In the genomic region with DNA sequence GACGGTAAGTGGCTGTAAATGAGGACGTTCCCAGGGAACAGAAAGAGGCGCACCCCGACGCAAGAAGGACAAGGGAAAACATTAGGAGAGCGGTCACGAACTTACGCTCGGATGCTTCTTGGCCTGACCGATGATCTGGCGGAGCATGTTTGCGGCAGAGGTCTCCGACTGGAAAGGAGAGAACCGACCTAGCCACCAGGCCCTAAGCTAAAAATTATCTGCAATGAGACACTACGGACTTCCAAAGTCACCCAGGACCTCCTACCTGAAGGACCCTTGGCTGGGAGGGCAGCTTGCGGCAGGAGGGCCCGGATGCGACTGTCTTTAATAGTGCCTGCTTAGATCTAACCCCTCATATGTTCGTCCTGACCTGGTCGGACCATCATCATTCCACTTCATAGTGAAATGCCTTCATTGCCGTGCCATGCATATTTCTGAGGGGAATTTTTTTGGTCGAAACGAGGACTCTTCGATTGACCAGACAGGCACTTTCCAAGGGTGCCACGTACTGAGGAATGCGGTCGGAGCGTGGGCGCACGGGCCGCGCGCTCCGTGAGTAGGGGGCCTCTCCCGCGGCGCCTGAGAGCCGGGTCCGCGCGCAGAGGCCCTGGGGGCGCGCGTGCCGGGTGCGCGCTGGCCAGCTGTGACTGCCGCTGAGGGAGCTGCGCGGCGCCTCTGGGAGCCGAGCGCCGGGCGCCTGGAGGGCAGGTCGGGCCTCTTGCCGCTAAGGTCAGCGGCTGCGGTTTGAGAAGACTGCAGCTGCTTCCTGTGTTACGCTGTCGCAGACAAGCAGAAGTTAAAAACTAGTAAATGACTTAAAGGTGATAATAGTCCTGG, we compare ENCODE assay signal across 8 cellular contexts. TPM values are rescaled to one million over a fixed set of nuclear protein-coding genes. Genes with fewer than 3 reads are reported as not detected.
A peak's percentile ranks its signal among the peaks of the same experiment; 100 is the strongest.
DNase-seq lines count a peak whose midpoint lies in the region; ATAC-seq, FAIRE-seq and TF ChIP-seq lines count a peak whose summit lies in the region.

No MANE protein-coding gene starts in this region.

- H3K36me3 ChIP-seq in neural cell (ENCODE audit: insufficient read depth, low read length) = peaks cover 8% of the 10 kb centered on the region

- peak overlapping the region; percentile 52 for H3K4me2 ChIP-seq in neural cell (ENCODE audit: low read length)

- DNase-seq in ELR (ENCODE audit: low read depth) (peak; percentile 95), H54 (ENCODE audit: insufficient read length, low spot score) (peak; percentile 98), LoVo (ENCODE audit: low spot score) (peak; percentile 97), RPMI8226 (peak; percentile 98), fibroblast of villous mesenchyme (ENCODE audit: low read depth) (peak; percentile 96)
- DNase-seq in activated T-helper 9 cell treated with anti-CD3 and anti-CD28 coated beads, Interleukin-2, amount 50 U/mL, for 16 hours (ENCODE audit: low read depth) = peak; percentile 82
- DNase-seq in stimulated activated naive CD8-positive, alpha-beta T cell treated with anti-CD3 and anti-CD28 coated beads, Interleukin-15, amount 100 ng/mL, for 72 hours = peak; percentile 90 to 92

- FAIRE-seq in H54 (lab: Jason Lieb, UNC) = peak; percentile 71

- H2AFZ ChIP-seq in neural cell (ENCODE audit: low read depth, low read length) = peak overlapping the region; percentile 87

- peak overlapping the region; percentile 81 for H3K4me3 ChIP-seq in fibroblast of villous mesenchyme (ENCODE audit: low read depth, low read length)
- peak overlapping the region; percentile 78 for H3K4me3 ChIP-seq in neural cell (ENCODE audit: low read length)

- peaks cover 24% of the 10 kb centered on the region for H3K79me2 ChIP-seq in neural cell (replicated peaks; ENCODE audit: insufficient read depth, low read length)

- no peaks in the 10 kb centered on the region for H3K27me3 ChIP-seq in neural cell (ENCODE audit: insufficient read depth, low read depth, low read length)

- no peak overlapping the region for H3K4me3 Mint-ChIP-seq in stimulated activated naive CD8-positive, alpha-beta T cell treated with anti-CD3 and anti-CD28 coated beads, Interleukin-15, amount 100 ng/mL, for 72 hours

- H4K20me1 ChIP-seq in neural cell (ENCODE audit: insufficient read depth) = no peaks in the 10 kb centered on the region

- peak; percentile 96 for ATAC-seq in stimulated activated naive CD8-positive, alpha-beta T cell treated with anti-CD3 and anti-CD28 coated beads, Interleukin-15, amount 100 ng/mL, for 72 hours

- H3K27me3 Mint-ChIP-seq in stimulated activated naive CD8-positive, alpha-beta T cell treated with anti-CD3 and anti-CD28 coated beads, Interleukin-15, amount 100 ng/mL, for 72 hours = no peaks in the 10 kb centered on the region

- no peaks in the 10 kb centered on the region for H3K9me2 ChIP-seq in neural cell (ENCODE audit: insufficient read depth, low read length)

- peak overlapping the region; percentile 86 for H3K9ac ChIP-seq in neural cell (ENCODE audit: low read length)

- no peaks in the 10 kb centered on the region for H3K9me3 Mint-ChIP-seq in stimulated activated naive CD8-positive, alpha-beta T cell treated with anti-CD3 and anti-CD28 coated beads, Interleukin-15, amount 100 ng/mL, for 72 hours

- peak; percentile 76 for TF ChIP-seq EP300 in neural cell (conservative IDR thresholded peaks at IDR 0.05; ENCODE audit: poor library complexity, severe bottlenecking)

- H3K4me1 Mint-ChIP-seq in stimulated activated naive CD8-positive, alpha-beta T cell treated with anti-CD3 and anti-CD28 coated beads, Interleukin-15, amount 100 ng/mL, for 72 hours = peaks cover 30% of the 10 kb centered on the region

- no peak overlapping the region for H3K27ac Mint-ChIP-seq in stimulated activated naive CD8-positive, alpha-beta T cell treated with anti-CD3 and anti-CD28 coated beads, Interleukin-15, amount 100 ng/mL, for 72 hours

- H3F3A ChIP-seq in neural cell (ENCODE audit: insufficient read depth, low read length, poor library complexity, severe bottlenecking) = no peaks in the 10 kb centered on the region

- peak; percentile 38 for TF ChIP-seq RAD21 in neural cell (conservative IDR thresholded peaks at IDR 0.05)

- TF ChIP-seq POLR2A in H54 (IDR thresholded peaks at IDR 0.05; ENCODE audit: low read depth, low read length) = peak; percentile 95

- peak overlapping the region; percentile 95 for H3K27ac ChIP-seq in neural cell (ENCODE audit: low read length)

- no peaks in the 10 kb centered on the region for H3K9me3 ChIP-seq in neural cell (ENCODE audit: low read length)

- TF ChIP-seq CTCF in fibroblast of villous mesenchyme (IDR thresholded peaks at IDR 0.05; ENCODE audit: insufficient read depth, low read depth, low read length) (no peak), neural cell (IDR thresholded peaks at IDR 0.05; ENCODE audit: poor library complexity, severe bottlenecking) (peak; percentile 34)

TF ChIP-seq in neural cell, 6 proteins besides CTCF, POLR2A, EP300 and RAD21:
- TF ChIP-seq, protein P1, sequence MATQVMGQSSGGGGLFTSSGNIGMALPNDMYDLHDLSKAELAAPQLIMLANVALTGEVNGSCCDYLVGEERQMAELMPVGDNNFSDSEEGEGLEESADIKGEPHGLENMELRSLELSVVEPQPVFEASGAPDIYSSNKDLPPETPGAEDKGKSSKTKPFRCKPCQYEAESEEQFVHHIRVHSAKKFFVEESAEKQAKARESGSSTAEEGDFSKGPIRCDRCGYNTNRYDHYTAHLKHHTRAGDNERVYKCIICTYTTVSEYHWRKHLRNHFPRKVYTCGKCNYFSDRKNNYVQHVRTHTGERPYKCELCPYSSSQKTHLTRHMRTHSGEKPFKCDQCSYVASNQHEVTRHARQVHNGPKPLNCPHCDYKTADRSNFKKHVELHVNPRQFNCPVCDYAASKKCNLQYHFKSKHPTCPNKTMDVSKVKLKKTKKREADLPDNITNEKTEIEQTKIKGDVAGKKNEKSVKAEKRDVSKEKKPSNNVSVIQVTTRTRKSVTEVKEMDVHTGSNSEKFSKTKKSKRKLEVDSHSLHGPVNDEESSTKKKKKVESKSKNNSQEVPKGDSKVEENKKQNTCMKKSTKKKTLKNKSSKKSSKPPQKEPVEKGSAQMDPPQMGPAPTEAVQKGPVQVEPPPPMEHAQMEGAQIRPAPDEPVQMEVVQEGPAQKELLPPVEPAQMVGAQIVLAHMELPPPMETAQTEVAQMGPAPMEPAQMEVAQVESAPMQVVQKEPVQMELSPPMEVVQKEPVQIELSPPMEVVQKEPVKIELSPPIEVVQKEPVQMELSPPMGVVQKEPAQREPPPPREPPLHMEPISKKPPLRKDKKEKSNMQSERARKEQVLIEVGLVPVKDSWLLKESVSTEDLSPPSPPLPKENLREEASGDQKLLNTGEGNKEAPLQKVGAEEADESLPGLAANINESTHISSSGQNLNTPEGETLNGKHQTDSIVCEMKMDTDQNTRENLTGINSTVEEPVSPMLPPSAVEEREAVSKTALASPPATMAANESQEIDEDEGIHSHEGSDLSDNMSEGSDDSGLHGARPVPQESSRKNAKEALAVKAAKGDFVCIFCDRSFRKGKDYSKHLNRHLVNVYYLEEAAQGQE (IDR thresholded peaks at IDR 0.05; ENCODE audit: borderline replicate concordance) = peak; percentile 11
- no peak for TF ChIP-seq EZH2 (IDR thresholded peaks at IDR 0.05; ENCODE audit: borderline replicate concordance, insufficient read depth, low read length, poor library complexity, severe bottlenecking)
- peak; percentile 84 for TF ChIP-seq POLR2AphosphoS5 (IDR thresholded peaks at IDR 0.05)
- TF ChIP-seq TAF1 (IDR thresholded peaks at IDR 0.05; ENCODE audit: low read depth) = no peak
- peak; percentile 90 for TF ChIP-seq MXI1 (conservative IDR thresholded peaks at IDR 0.05; ENCODE audit: poor library complexity, severe bottlenecking)
- TF ChIP-seq SMC3 (conservative IDR thresholded peaks at IDR 0.05; ENCODE audit: poor library complexity) = peak; percentile 57

RNA-seq across cellular contexts. Expression of gene PHF14, which starts 33.5 kb away (rescaled TPM):
- 22.5 and 29.0 TPM in 2 replicates for total RNA-seq in fibroblast of villous mesenchyme
- polyA plus RNA-seq in neural cell = 114 and 139 TPM in 2 replicates
- polyA minus RNA-seq in neural cell = 389 and 423 TPM in 2 replicates

Comparison
In these comparisons a context has a peak if more than half of its experiments do, and no peak if none do; other contexts are left out.
1. Peak in every context shown above with its lines: DNase-seq, ATAC-seq, H3K4me3 ChIP-seq and H3K27ac ChIP-seq.